Comparison of ENCODE assay signal across 3 cellular contexts in the genomic region with DNA sequence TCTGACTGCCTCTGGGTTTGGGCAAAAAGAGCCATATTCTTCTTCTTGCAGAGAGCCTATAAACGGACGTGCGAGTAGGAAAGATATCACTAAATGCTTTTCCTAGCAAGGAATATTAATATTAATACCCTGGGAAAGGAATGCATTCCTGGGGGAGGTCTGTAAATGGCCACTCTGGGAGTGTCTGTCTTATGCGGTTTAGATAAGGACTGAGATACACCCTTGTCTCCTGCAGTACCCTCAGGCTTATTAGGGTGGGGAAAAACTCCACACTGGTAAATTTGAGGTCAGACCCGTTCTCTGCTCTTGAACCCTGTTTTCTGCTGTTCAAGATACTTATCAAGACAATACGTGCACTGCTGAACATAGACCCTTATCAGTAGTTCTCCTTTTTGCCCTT.
"Had no signal": no experiment of that assay in that cellular context is flagged by ENCODE, and none has a peak within 500 bp of the region (broad histone marks: within the 10 kb centered on the region; RNA-seq: fewer than 3 reads in every experiment).

No MANE protein-coding gene starts in this region.

- DNase-seq: GDM1, GF-D8 had no signal

- H3K4me3 ChIP-seq: GM12878 had no signal

- ATAC-seq: GM12878 had no signal
